In the genomic region with DNA sequence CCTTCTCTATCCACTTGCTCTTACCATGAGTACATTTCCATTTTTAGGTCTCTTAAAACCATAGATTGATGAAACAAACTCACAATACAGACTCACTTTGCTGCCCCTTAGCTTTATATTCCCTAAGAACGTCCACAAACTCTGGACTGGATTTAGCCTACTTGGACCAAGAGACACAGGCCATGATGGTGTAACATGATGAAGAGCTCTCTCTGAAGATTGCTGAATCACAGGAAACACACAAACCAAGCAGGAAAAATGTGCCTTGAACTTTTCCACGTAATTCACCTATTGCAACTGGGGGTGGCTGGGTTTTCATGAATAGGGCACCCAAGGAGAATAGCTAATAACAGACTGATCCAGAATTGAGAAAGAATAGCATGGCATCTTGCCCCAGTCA, we compare ENCODE assay signal across 2 cellular contexts.
TF ChIP-seq lines count a peak whose summit lies in the region.

No MANE protein-coding gene starts in this region.

TF ChIP-seq in endothelial cell of umbilical vein, 7 proteins besides CTCF, POLR2A, EP300 and RAD21 (continued from another document):
- no peak for TF ChIP-seq MYC (IDR thresholded peaks at IDR 0.05; ENCODE audit: low read depth, low read length)
- TF ChIP-seq EZH2 (IDR thresholded peaks at IDR 0.05; ENCODE audit: borderline replicate concordance, low read depth, low read length, severe bottlenecking) = no peak
- no peak for TF ChIP-seq POLR2AphosphoS5 (IDR thresholded peaks at IDR 0.05; ENCODE audit: insufficient read depth, low read depth, low read length)
- no peak for TF ChIP-seq MAX (IDR thresholded peaks at IDR 0.05; ENCODE audit: insufficient read depth, insufficient read length)

TF ChIP-seq in HEK293T, 16 proteins besides CTCF, POLR2A, EP300 and RAD21 (continued from another document):
- no peak for TF ChIP-seq PKNOX1 (IDR thresholded peaks at IDR 0.05)
- no peak for TF ChIP-seq SUZ12 (IDR thresholded peaks at IDR 0.05)
- no peak for TF ChIP-seq LEF1 (IDR thresholded peaks at IDR 0.05; ENCODE audit: borderline replicate concordance)
- TF ChIP-seq FOXK2 (IDR thresholded peaks at IDR 0.05) = no peak
- no peak for TF ChIP-seq FOXA1 (IDR thresholded peaks at IDR 0.05)
- no peak for TF ChIP-seq L3MBTL2 (conservative IDR thresholded peaks at IDR 0.05)
- TF ChIP-seq BHLHE40 (IDR thresholded peaks at IDR 0.05; ENCODE audit: borderline replicate concordance) = no peak
- no peak for TF ChIP-seq SP1 (IDR thresholded peaks at IDR 0.05)
- no peak for TF ChIP-seq ELF4 (IDR thresholded peaks at IDR 0.05)
- TF ChIP-seq HDGF (IDR thresholded peaks at IDR 0.05; ENCODE audit: borderline replicate concordance) = no peak
- TF ChIP-seq ARNT (IDR thresholded peaks at IDR 0.05) = no peak
